ENCODE assay signal across 27 cellular contexts in the genomic region with DNA sequence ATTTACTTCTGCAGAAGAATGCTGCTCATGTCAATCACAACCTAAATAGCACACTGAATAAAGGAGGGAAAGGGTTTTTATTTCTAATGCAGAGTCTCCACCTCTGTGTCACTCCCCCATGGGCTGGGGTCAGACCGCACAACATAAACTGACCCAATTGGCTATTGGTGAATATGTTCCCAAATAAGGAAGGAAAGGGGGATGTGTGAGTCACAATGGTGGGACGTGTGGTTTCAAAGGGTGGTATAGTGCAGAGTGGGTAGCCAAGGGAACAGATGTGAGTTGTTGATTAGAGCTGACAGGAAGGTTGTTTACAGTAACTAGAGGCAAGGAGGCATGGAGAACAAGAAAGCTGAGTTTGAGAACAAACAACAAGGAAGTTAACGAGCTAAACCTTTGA.
DNase-seq lines count a peak whose midpoint lies in the region; ATAC-seq and TF ChIP-seq lines count a peak whose summit lies in the region.
"Had no signal": no experiment of that assay in that cellular context is flagged by ENCODE, and none has a peak within 500 bp of the region (broad histone marks: within the 10 kb centered on the region; RNA-seq: fewer than 3 reads in every experiment).

No MANE protein-coding gene starts in this region.

- peaks cover 2% of the 10 kb centered on the region for H3K36me3 Mint-ChIP-seq in endodermal cell (ENCODE audit: low read depth)
- H3K36me3 Mint-ChIP-seq in neural progenitor cell, result no peaks in the 10 kb centered on the region
- H3K36me3 Mint-ChIP-seq: CD8-positive, alpha-beta T cell had no signal

- no peaks in the 10 kb centered on the region for H4K20me1 ChIP-seq in neural progenitor cell (ENCODE audit: low read depth)

- H3K27ac Mint-ChIP-seq in endodermal cell (no peak overlapping the region), neural progenitor cell (no peak overlapping the region)
- H3K27ac Mint-ChIP-seq: B cell; CD8-positive, alpha-beta T cell had no signal

- H3K9me3 Mint-ChIP-seq in endodermal cell (peaks cover 11% of the 10 kb centered on the region), neural progenitor cell (peaks cover 4% of the 10 kb centered on the region)

- no peak overlapping the region for H3K4me2 ChIP-seq in neural progenitor cell
- H3K4me2 ChIP-seq: PC-9 had no signal

- no peak for ATAC-seq in aorta (ENCODE audit: low FRiP score)
- ATAC-seq: CD8-positive, alpha-beta T cell had no signal

- H3K27me3 Mint-ChIP-seq in endodermal cell (ENCODE audit: insufficient read depth) (no peaks in the 10 kb centered on the region), neural progenitor cell (ENCODE audit: insufficient read depth, low read depth) (peaks cover 2% of the 10 kb centered on the region)
- H3K27me3 Mint-ChIP-seq: B cell had no signal

- H3K9me3 ChIP-seq in endodermal cell (ENCODE audit: control insufficient read depth, low read length) (peaks cover 31% of the 10 kb centered on the region), neural progenitor cell (ENCODE audit: low read depth) (no peaks in the 10 kb centered on the region), aorta (ENCODE audit: control insufficient read depth, low read length) (no peaks in the 10 kb centered on the region)

- H3K9ac ChIP-seq in endodermal cell (ENCODE audit: extremely low read depth, low read length, poor library complexity, severe bottlenecking), result no peak overlapping the region
- H3K9ac ChIP-seq in neural progenitor cell, result no peak overlapping the region

- no peaks in the 10 kb centered on the region for H3K79me2 ChIP-seq in neural progenitor cell (ENCODE audit: low read depth)

- no peak for TF ChIP-seq CTCF in endodermal cell (conservative IDR thresholded peaks at IDR 0.05)
- no peak for TF ChIP-seq CTCF in neural progenitor cell (IDR thresholded peaks at IDR 0.05)

- peak overlapping the region; percentile 90 for H2AFZ ChIP-seq in neural progenitor cell (replicated peaks)
- H2AFZ ChIP-seq: PC-9 had no signal

- H3K4me3 ChIP-seq in endodermal cell (ENCODE audit: low read length) (no peak overlapping the region), neural progenitor cell (no peak overlapping the region), aorta (ENCODE audit: low read length in 2 of 2) (no peak overlapping the region)
- H3K4me3 ChIP-seq: PC-9, SJSA1 had no signal

- no peaks in the 10 kb centered on the region for H3K4me1 Mint-ChIP-seq in endodermal cell
- H3K4me1 Mint-ChIP-seq in neural progenitor cell, result no peaks in the 10 kb centered on the region
- H3K4me1 Mint-ChIP-seq: B cell had no signal

- no peaks in the 10 kb centered on the region for H3F3A ChIP-seq in neural progenitor cell (ENCODE audit: low read depth)

- no peak overlapping the region for H3K27ac ChIP-seq in endodermal cell (ENCODE audit: low read depth, low read length)
- peak overlapping the region; percentile 17 for H3K27ac ChIP-seq in neural progenitor cell
- H3K27ac ChIP-seq in aorta (ENCODE audit: low read depth in 1 of 2, low read length in 2 of 2), result no peak overlapping the region
- H3K27ac ChIP-seq: C4-2B, PC-9, SJSA1 had no signal

- 87 to 93% methylated on average over 2 to 3 of the region's 3 CpGs for WGBS in endodermal cell (ENCODE audit: insufficient coverage in 1 of 2, insufficient read length in 1 of 2), 2 experiments
- 81 to 83% methylated on average over 3 of the region's 3 CpGs for WGBS in aorta, 2 donors

- intact Hi-C loops in aorta (cut with DNase I), result no loop called here

- H3K36me3 ChIP-seq in endodermal cell (ENCODE audit: control insufficient read depth, insufficient read depth, low read length) (no peaks in the 10 kb centered on the region), neural progenitor cell (no peaks in the 10 kb centered on the region), aorta (ENCODE audit: control insufficient read depth in 1 of 2, insufficient read depth in 2 of 2, low read length in 1 of 2) (no peaks in the 10 kb centered on the region)
- H3K36me3 ChIP-seq: SJSA1 had no signal

- H3K4me1 ChIP-seq in endodermal cell (ENCODE audit: control insufficient read depth, insufficient read depth, low read length), result no peaks in the 10 kb centered on the region
- H3K4me1 ChIP-seq in neural progenitor cell, result peaks cover 23% of the 10 kb centered on the region
- no peaks in the 10 kb centered on the region for H3K4me1 ChIP-seq in aorta (ENCODE audit: control insufficient read depth in 1 of 2, insufficient read depth in 2 of 2, low read length in 2 of 2)
- H3K4me1 ChIP-seq: SJSA1 had no signal

- DNase-seq in Kasumi-1 (lab: John Stamatoyannopoulos, UW), result peak; percentile 71 to 76
- DNase-seq in endodermal cell, result peak; percentile 76
- peak; percentile 18 for DNase-seq in neural progenitor cell (ENCODE audit: low spot score)
- no peak for DNase-seq in NCI-H2081 (lab: John Stamatoyannopoulos, UW)
- no peak for DNase-seq in T1000 (lab: John Stamatoyannopoulos, UW)
- no peak for DNase-seq in aorta
- DNase-seq in NCI-H1694 (lab: John Stamatoyannopoulos, UW), result no peak
- DNase-seq: CD8-positive, alpha-beta T cell; DMS 273 treated with DMSO at 0.1 percent for 48 hours; DMS79; EL; GDM1; KG1; MM.1S; NCI-H1048; NCI-H1417; NCI-H1694 treated with DMSO at 0.1 percent for 48 hours; NCI-H2081 treated with DMSO at 0.1 percent for 48 hours; NCI-H446; NCI-H524 treated with DMSO at 0.1 percent for 48 hours; NCI-H774; NK-92 treated with Interleukin-12 subunit alpha and Interleukin-12 subunit beta, amount 100 ng/mL, for 24 hours; PC-9; Right ventricle myocardium superior had no signal

- H3K27me3 ChIP-seq in endodermal cell (ENCODE audit: control insufficient read depth, insufficient read depth, low read length, poor library complexity, severe bottlenecking) (no peaks in the 10 kb centered on the region), neural progenitor cell (no peaks in the 10 kb centered on the region), aorta (ENCODE audit: control insufficient read depth in 1 of 2, insufficient read depth in 2 of 2, low read length in 1 of 2) (no peaks in the 10 kb centered on the region)
- H3K27me3 ChIP-seq: SJSA1 had no signal

- H3K4me3 Mint-ChIP-seq in endodermal cell (no peak overlapping the region), neural progenitor cell (no peak overlapping the region)
- H3K4me3 Mint-ChIP-seq: B cell; CD8-positive, alpha-beta T cell had no signal

Comparison
In these comparisons a context has a peak if more than half of its experiments do, and no peak if none do; other contexts are left out.
1. DNase-seq: peak in Kasumi-1 (2 of 2), endodermal cell (single experiment) and neural progenitor cell (single experiment); none in NCI-H2081 (0 of 2), T1000 (single experiment), aorta (0 of 2) and NCI-H1694 (single experiment).